ENCODE assay signal across 32 cellular contexts in genomic region chr20:33313686-33314314, GRCh38. TPM values are rescaled to one million over a fixed set of nuclear protein-coding genes. Genes with fewer than 3 reads are reported as not detected.
"Had no signal": no experiment of that assay in that cellular context is flagged by ENCODE, and none has a peak within 500 bp of the region (broad histone marks: within the 10 kb centered on the region; RNA-seq: fewer than 3 reads in every experiment).

No MANE protein-coding gene starts in this region.

- H2AFZ ChIP-seq: neural progenitor cell had no signal

- H3K36me3 Mint-ChIP-seq: memory B cell; mesothelial cell of epicardium; naive B cell; neural progenitor cell; stimulated activated memory B cell treated with anti-CD40 and anti-IgM and Interleukin-4, amounts not matched to agents 10 μg/mL and 1 μg/mL and 100 μg/mL, for 72 hours; type B pancreatic cell had no signal

- H3K4me1 Mint-ChIP-seq: endodermal cell; memory B cell; naive B cell; neural progenitor cell; stimulated activated memory B cell treated with anti-CD40 and anti-IgM and Interleukin-4, amounts not matched to agents 10 μg/mL and 1 μg/mL and 100 μg/mL, for 72 hours had no signal

- DNase-seq: colonic mucosa; effector CD8-positive, alpha-beta T cell; endodermal cell; foreskin fibroblast; gastrocnemius medialis; head of caudate nucleus; kidney; mucosa of descending colon; naive B cell; psoas muscle; right cardiac atrium; spleen; stimulated activated CD4-positive, alpha-beta T cell treated with anti-CD3 and anti-CD28 coated beads, Interleukin-4, amount 100 ng/mL, for 4 hours; stimulated activated naive CD8-positive, alpha-beta T cell treated with anti-CD3 and anti-CD28 coated beads, Interleukin-15, Interleukin-2, amounts not matched to agents 100 U/mL and 50 U/mL, for 24 hours; substantia nigra; testis; tibial artery had no signal

- H3K9me3 Mint-ChIP-seq: dendritic cell treated with granulocyte-macrophage colony-stimulating factor and Interleukin-4, amounts not matched to agents 40 ng/mL and 50 ng/mL, for 4 days; endodermal cell; memory B cell; mesothelial cell of epicardium; naive B cell; nephron; neural progenitor cell; type B pancreatic cell had no signal

- H3K36me3 ChIP-seq: colonic mucosa, gastrocnemius medialis, neural progenitor cell, spleen, tibial artery had no signal

- H3K9ac ChIP-seq: neural progenitor cell had no signal

- H3K4me2 ChIP-seq: neural progenitor cell had no signal

- H3K4me1 ChIP-seq: colonic mucosa, gastrocnemius medialis, neural progenitor cell, psoas muscle, testis, tibial artery had no signal

- H3K27ac Mint-ChIP-seq: dendritic cell treated with granulocyte-macrophage colony-stimulating factor and Interleukin-4, amounts not matched to agents 40 ng/mL and 50 ng/mL, for 4 days; endodermal cell; memory B cell; mesothelial cell of epicardium; naive B cell; nephron; neural progenitor cell; stimulated activated memory B cell treated with anti-CD40 and anti-IgM and Interleukin-4, amounts not matched to agents 10 μg/mL and 1 μg/mL and 100 μg/mL, for 72 hours; type B pancreatic cell had no signal

- ATAC-seq: esophagus mucosa; gastrocnemius medialis; left lobe of liver; mucosa of descending colon; psoas muscle; right cardiac atrium; stimulated activated memory B cell treated with anti-CD40 and anti-IgM and Interleukin-4, amounts not matched to agents 10 μg/mL and 1 μg/mL and 100 μg/mL, for 72 hours; stimulated activated naive CD8-positive, alpha-beta T cell treated with anti-CD3 and anti-CD28 coated beads, Interleukin-15, Interleukin-2, amounts not matched to agents 100 U/mL and 50 U/mL, for 24 hours had no signal

- H3K27ac ChIP-seq: colonic mucosa, epithelial cell of prostate, gastrocnemius medialis, neural progenitor cell, psoas muscle, skin epidermis, spleen, testis, tibial artery had no signal

- H3K27me3 ChIP-seq: colonic mucosa, neural progenitor cell, testis had no signal

- H3K9me3 ChIP-seq: colonic mucosa, gastrocnemius medialis, mucosa of descending colon, psoas muscle, spleen, testis, tibial artery had no signal

- H3K4me3 ChIP-seq: colonic mucosa, gastrocnemius medialis, lung, mucosa of descending colon, neural progenitor cell, psoas muscle, skin epidermis, spleen, testis, tibial artery had no signal

- H3K4me3 Mint-ChIP-seq: dendritic cell treated with granulocyte-macrophage colony-stimulating factor and Interleukin-4, amounts not matched to agents 40 ng/mL and 50 ng/mL, for 4 days; endodermal cell; memory B cell; mesothelial cell of epicardium; naive B cell; nephron; neural progenitor cell; stimulated activated memory B cell treated with anti-CD40 and anti-IgM and Interleukin-4, amounts not matched to agents 10 μg/mL and 1 μg/mL and 100 μg/mL, for 72 hours; type B pancreatic cell had no signal

RNA-seq across cellular contexts. Expression of gene BPIFB1, which starts 30.8 kb away (rescaled TPM):
- total RNA-seq: gastrocnemius medialis, glomerular endothelial cell, kidney, mesothelial cell of epicardium, mucosa of descending colon, osteocyte, psoas muscle, renal cortical epithelial cell, right cardiac atrium, spleen had no signal
- polyA plus RNA-seq: right cardiac atrium had no signal
